Comparison of ENCODE assay signal across 9 cellular contexts in the genomic region with DNA sequence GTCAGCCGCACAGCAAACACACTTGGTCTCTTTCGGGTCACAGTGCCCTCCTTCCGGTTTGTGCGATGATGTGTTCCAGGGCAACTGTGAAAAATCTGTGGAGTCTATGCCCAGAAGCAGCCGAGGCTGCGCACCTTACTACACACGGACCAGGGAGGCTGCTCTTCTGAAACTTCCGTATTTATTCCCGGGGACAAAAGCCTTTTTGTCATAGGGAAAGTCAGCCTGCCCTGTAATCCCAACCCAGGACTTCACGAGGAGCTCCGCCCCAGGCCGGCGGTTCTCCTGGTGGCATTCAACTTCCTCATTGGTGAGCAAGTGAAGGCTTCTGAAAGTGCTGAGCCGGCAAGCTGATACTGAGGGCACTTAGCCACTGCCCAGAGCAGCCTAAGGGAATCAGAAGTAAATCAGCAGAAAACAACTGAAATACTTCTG.
A peak's percentile ranks its signal among the peaks of the same experiment; 100 is the strongest.
DNase-seq lines count a peak whose midpoint lies in the region; ATAC-seq, FAIRE-seq and TF ChIP-seq lines count a peak whose summit lies in the region.
"Had no signal": no experiment of that assay in that cellular context is flagged by ENCODE, and none has a peak within 500 bp of the region (broad histone marks: within the 10 kb centered on the region; RNA-seq: fewer than 3 reads in every experiment).

No MANE protein-coding gene starts in this region.

- WGBS in GM12878 (ENCODE audit: insufficient coverage, insufficient replicate concordance, low lambda C conversion rate, missing lambda C conversion rate): 9% methylated on average over 14 of the region's 14 CpGs
- WGBS in lower leg skin, 2 donors: 5 to 14% methylated on average over 12 to 14 of the region's 14 CpGs

- no peak for ATAC-seq in GM12878

- TF ChIP-seq RAD21 in GM12878 (IDR thresholded peaks at IDR 0.05; ENCODE audit: insufficient read depth, low read depth, low read length): no peak

- TF ChIP-seq CTCF in GM12878 (IDR thresholded peaks at IDR 0.05 in 2 of 3, conservative IDR thresholded peaks at IDR 0.05 in 1 of 3; ENCODE audit: control insufficient read depth in 2 of 3, extremely low read depth in 1 of 3, insufficient read depth in 1 of 3, low read depth in 3 of 3, low read length in 3 of 3): no peak
- TF ChIP-seq CTCF in lower leg skin (IDR thresholded peaks at IDR 0.05): no peak
- TF ChIP-seq CTCF in tibial artery (IDR thresholded peaks at IDR 0.05): no peak
- TF ChIP-seq CTCF in GM13977 (IDR thresholded peaks at IDR 0.05; ENCODE audit: extremely low read depth, insufficient read depth, missing control alignments): no peak

- H3K4me2 ChIP-seq in GM12878 (ENCODE audit: control insufficient read depth, insufficient read depth): 0 out of 2 replicates have a peak overlapping the region, but pooled peaks have one; percentile 17

- H3K79me2 ChIP-seq in GM12878 (ENCODE audit: control insufficient read depth, insufficient read depth, low read length): no peaks in the 10 kb centered on the region

- FAIRE-seq in GM12878 (lab: Jason Lieb, UNC): no peak
- FAIRE-seq: A204.1 had no signal

- in situ Hi-C loops in GM12878 (cut with MboI) (no loop called here), GM13977 (cut with MboI; ENCODE audit: low pct_unique_long_range_greater_than_20kb, low sequenced_read_pairs, unreplicated experiment) (no loop called here)

- RAD21 ChIA-PET in GM12878 (lab: Charles Lee; ENCODE audit: unreplicated experiment): no interaction called here

- no peaks in the 10 kb centered on the region for H3K9me3 ChIP-seq in GM12878 (replicated peaks; ENCODE audit: control insufficient read depth, insufficient read depth, low read length)
- no peaks in the 10 kb centered on the region for H3K9me3 ChIP-seq in tibial artery

- CTCF ChIA-PET in GM12878 (lab: Yijun Ruan, JAX): interaction anchor here (1.2 kb wide), 1 partner anchor 10 kb away, joined by 4 read pairs; no protein-coding TSS in a partner anchor

- no peaks in the 10 kb centered on the region for H3K36me3 ChIP-seq in GM12878 (ENCODE audit: control insufficient read depth in 2 of 2, insufficient read depth in 2 of 2, low read length in 1 of 2)
- peaks cover 0 to 2% (median 0%) of the 10 kb centered on the region in 3 donors for H3K36me3 ChIP-seq in tibial artery

- POLR2A ChIA-PET in GM12878 (lab: Charles Lee): no interaction called here

- SMC1A ChIA-PET in GM12878 (lab: Charles Lee; ENCODE audit: uncharacterized antibody, unreplicated experiment): no interaction called here

- intact Hi-C loops in GM12878 (cut with micrococcal nuclease; ENCODE audit: unreplicated experiment): no loop called here
- intact Hi-C loops in lower leg skin (cut with DNase I; ENCODE audit: low total_unique reads): no loop called here
- intact Hi-C loops in tibial artery (cut with DNase I; ENCODE audit: low total_unique reads): no loop called here

- no peak overlapping the region for H3K27ac ChIP-seq in GM12878 (ENCODE audit: control insufficient read depth, insufficient read depth)
- no peak overlapping the region for H3K27ac ChIP-seq in tibial artery

- no peak for TF ChIP-seq EP300 in GM12878 (IDR thresholded peaks at IDR 0.05; ENCODE audit: borderline replicate concordance in 1 of 2, control insufficient read depth in 1 of 2, low read depth in 2 of 2, low read length in 2 of 2)

- H3K4me1 ChIP-seq in GM12878 (ENCODE audit: control insufficient read depth, insufficient read depth, low read length) (no peaks in the 10 kb centered on the region), tibial artery (no peaks in the 10 kb centered on the region)

- no peaks in the 10 kb centered on the region for H4K20me1 ChIP-seq in GM12878 (ENCODE audit: control insufficient read depth, insufficient read depth)

- TF ChIP-seq POLR2A in GM12878 (IDR thresholded peaks at IDR 0.05; ENCODE audit: low read depth, low read length) (no peak), lower leg skin (IDR thresholded peaks at IDR 0.05) (no peak)

- H3K9ac ChIP-seq in GM12878 (ENCODE audit: control insufficient read depth, insufficient read depth, low read length): no peak overlapping the region

- peak; percentile 72 for DNase-seq in DMS79 (lab: John Stamatoyannopoulos, UW)
- no peak for DNase-seq in DMS79 treated with DMSO at 0.1 percent for 48 hours (lab: John Stamatoyannopoulos, UW)
- DNase-seq in NCI-H460 (ENCODE audit: extremely low read depth, low read depth): peak; percentile 36
- DNase-seq in GM12878 (ENCODE audit: low read depth, low spot score): no peak
- peak; percentile 80 to 92 for DNase-seq in lower leg skin (ENCODE audit: low spot score in 2 of 2)
- peak; percentile 78 to 79 for DNase-seq in tibial artery
- no peak for DNase-seq in NCI-H748 treated with DMSO at 0.1 percent for 48 hours (lab: John Stamatoyannopoulos, UW)
- DNase-seq in GM13977 (ENCODE audit: low spot score): no peak

- H3K4me3 ChIP-seq in GM12878: no peak overlapping the region
- peak overlapping the region; percentile 3 for H3K4me3 ChIP-seq in lower leg skin (ENCODE audit: low read depth, poor library complexity, severe bottlenecking)
- H3K4me3 ChIP-seq in tibial artery: peak overlapping the region in 1 of 2 donors; percentile 21

- BruUV-seq in GM12878 (replicated peaks; lab: Mats Ljungman, UMichigan): no TSS peak

- H2AFZ ChIP-seq in GM12878 (ENCODE audit: control insufficient read depth, low read depth, low read length): peak overlapping the region; percentile 23; the same call in 1 of the 2 replicates

- H3K27me3 ChIP-seq in GM12878 (replicated peaks in 1 of 2; ENCODE audit: control insufficient read depth in 2 of 2, insufficient read depth in 2 of 2, low read length in 1 of 2) (peaks cover 3 to 6% of the 10 kb centered on the region in 2 experiments; a peak in 3 of 4 replicates), tibial artery (no peaks in the 10 kb centered on the region)

TF ChIP-seq in GM12878, 131 proteins besides CTCF, POLR2A, EP300 and RAD21 (continues in another document):
- TF ChIP-seq, protein P1, sequence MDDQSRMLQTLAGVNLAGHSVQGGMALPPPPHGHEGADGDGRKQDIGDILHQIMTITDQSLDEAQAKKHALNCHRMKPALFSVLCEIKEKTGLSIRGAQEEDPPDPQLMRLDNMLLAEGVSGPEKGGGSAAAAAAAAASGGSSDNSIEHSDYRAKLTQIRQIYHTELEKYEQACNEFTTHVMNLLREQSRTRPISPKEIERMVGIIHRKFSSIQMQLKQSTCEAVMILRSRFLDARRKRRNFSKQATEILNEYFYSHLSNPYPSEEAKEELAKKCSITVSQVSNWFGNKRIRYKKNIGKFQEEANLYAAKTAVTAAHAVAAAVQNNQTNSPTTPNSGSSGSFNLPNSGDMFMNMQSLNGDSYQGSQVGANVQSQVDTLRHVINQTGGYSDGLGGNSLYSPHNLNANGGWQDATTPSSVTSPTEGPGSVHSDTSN (IDR thresholded peaks at IDR 0.05; ENCODE audit: insufficient replicate concordance, low read depth, low read length): no peak
- TF ChIP-seq HDGF (IDR thresholded peaks at IDR 0.05): no peak
- TF ChIP-seq, protein P2, sequence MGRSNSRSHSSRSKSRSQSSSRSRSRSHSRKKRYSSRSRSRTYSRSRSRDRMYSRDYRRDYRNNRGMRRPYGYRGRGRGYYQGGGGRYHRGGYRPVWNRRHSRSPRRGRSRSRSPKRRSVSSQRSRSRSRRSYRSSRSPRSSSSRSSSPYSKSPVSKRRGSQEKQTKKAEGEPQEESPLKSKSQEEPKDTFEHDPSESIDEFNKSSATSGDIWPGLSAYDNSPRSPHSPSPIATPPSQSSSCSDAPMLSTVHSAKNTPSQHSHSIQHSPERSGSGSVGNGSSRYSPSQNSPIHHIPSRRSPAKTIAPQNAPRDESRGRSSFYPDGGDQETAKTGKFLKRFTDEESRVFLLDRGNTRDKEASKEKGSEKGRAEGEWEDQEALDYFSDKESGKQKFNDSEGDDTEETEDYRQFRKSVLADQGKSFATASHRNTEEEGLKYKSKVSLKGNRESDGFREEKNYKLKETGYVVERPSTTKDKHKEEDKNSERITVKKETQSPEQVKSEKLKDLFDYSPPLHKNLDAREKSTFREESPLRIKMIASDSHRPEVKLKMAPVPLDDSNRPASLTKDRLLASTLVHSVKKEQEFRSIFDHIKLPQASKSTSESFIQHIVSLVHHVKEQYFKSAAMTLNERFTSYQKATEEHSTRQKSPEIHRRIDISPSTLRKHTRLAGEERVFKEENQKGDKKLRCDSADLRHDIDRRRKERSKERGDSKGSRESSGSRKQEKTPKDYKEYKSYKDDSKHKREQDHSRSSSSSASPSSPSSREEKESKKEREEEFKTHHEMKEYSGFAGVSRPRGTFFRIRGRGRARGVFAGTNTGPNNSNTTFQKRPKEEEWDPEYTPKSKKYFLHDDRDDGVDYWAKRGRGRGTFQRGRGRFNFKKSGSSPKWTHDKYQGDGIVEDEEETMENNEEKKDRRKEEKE (IDR thresholded peaks at IDR 0.05): no peak
- no peak for TF ChIP-seq JUNB (IDR thresholded peaks at IDR 0.05)
- TF ChIP-seq TBL1XR1 (IDR thresholded peaks at IDR 0.05; ENCODE audit: low read depth, low read length): no peak
- TF ChIP-seq JUND (IDR thresholded peaks at IDR 0.05; ENCODE audit: low read depth, low read length): no peak
- no peak for TF ChIP-seq SPI1 (IDR thresholded peaks at IDR 0.05; ENCODE audit: borderline replicate concordance, insufficient read depth, low read depth, low read length)
- no peak for TF ChIP-seq CREM (IDR thresholded peaks at IDR 0.05; ENCODE audit: low read depth)
- TF ChIP-seq FOXM1 (IDR thresholded peaks at IDR 0.05; ENCODE audit: low read depth, low read length): no peak
- TF ChIP-seq CHD2 (IDR thresholded peaks at IDR 0.05; ENCODE audit: borderline replicate concordance, low read depth, low read length): no peak
- TF ChIP-seq BMI1 (IDR thresholded peaks at IDR 0.05; ENCODE audit: borderline replicate concordance): no peak
- TF ChIP-seq ZNF24 (IDR thresholded peaks at IDR 0.05): no peak
- TF ChIP-seq FOXK2 (IDR thresholded peaks at IDR 0.05): no peak
- no peak for TF ChIP-seq RBBP5 (conservative IDR thresholded peaks at IDR 0.05)

Comparison
In these comparisons a context has a peak if more than half of its experiments do, and no peak if none do; other contexts are left out.
1. DNase-seq: peak in DMS79 (single experiment), NCI-H460 (single experiment), lower leg skin (2 of 2) and tibial artery (2 of 2); none in DMS79 treated with DMSO at 0.1 percent for 48 hours (single experiment), GM12878 (single experiment), NCI-H748 treated with DMSO at 0.1 percent for 48 hours (single experiment) and GM13977 (single experiment).